19 cellular contexts compared by ENCODE assay signal in genomic region chr3:98967758-98968157, GRCh38.
"Had no signal": no experiment of that assay in that cellular context is flagged by ENCODE, and none has a peak within 500 bp of the region (broad histone marks: within the 10 kb centered on the region; RNA-seq: fewer than 3 reads in every experiment).

No MANE protein-coding gene starts in this region.

- H3K9me3 Mint-ChIP-seq: nephron; stimulated activated naive CD8-positive, alpha-beta T cell treated with anti-CD3 and anti-CD28 coated beads, Interleukin-15, Interleukin-2, amounts not matched to agents 100 ng/mL and 50 ng/mL, for 24 hours; T-helper 2 cell treated with Interferon-gamma antibody and Interleukin-4, amounts not matched to agents 5 μg/mL and 100 μg/mL, for 36 hours; type B pancreatic cell had no signal

- H3K4me3 Mint-ChIP-seq: activated CD4-positive, alpha-beta T cell treated with anti-CD3 and anti-CD28 coated beads, Interleukin-2, amount 10 ng/mL, durations not matched to agents 24 days and 14 days; nephron; stimulated activated naive CD8-positive, alpha-beta T cell treated with anti-CD3 and anti-CD28 coated beads, Interleukin-15, Interleukin-2, amounts not matched to agents 100 ng/mL and 50 ng/mL, for 24 hours; T-helper 2 cell treated with Interferon-gamma antibody and Interleukin-4, amounts not matched to agents 5 μg/mL and 100 μg/mL, for 36 hours; type B pancreatic cell had no signal

- FAIRE-seq: colon, kidney had no signal

- H3K27me3 ChIP-seq: cardiac muscle cell, right lobe of liver, spleen had no signal

- H3K27ac ChIP-seq: cardiac muscle cell, prostate gland, right lobe of liver, spleen had no signal

- H3K4me1 ChIP-seq: prostate gland, right lobe of liver, spleen had no signal

- H3K36me3 ChIP-seq: cardiac muscle cell, prostate gland, right lobe of liver, spleen had no signal

- H3K4me3 ChIP-seq: cardiac muscle cell, prostate gland, right lobe of liver, spleen had no signal

- H3K36me3 Mint-ChIP-seq: type B pancreatic cell had no signal

- H3K9me3 ChIP-seq: prostate gland, right lobe of liver, spleen had no signal

- H3K27me3 Mint-ChIP-seq: stimulated activated naive CD8-positive, alpha-beta T cell treated with anti-CD3 and anti-CD28 coated beads, Interleukin-15, Interleukin-2, amounts not matched to agents 100 ng/mL and 50 ng/mL, for 24 hours; type B pancreatic cell had no signal

- DNase-seq: activated CD4-positive, alpha-beta T cell treated with anti-CD3 and anti-CD28 coated beads, Interleukin-2, amount 10 ng/mL, durations not matched to agents 24 days and 14 days; activated CD4-positive, CD25-positive, alpha-beta regulatory T cell; activated CD8-positive, alpha-beta memory T cell treated with anti-CD3 and anti-CD28 coated beads for 24 hours; activated naive CD4-positive, alpha-beta T cell treated with Interleukin-2 at 50 U/mL for 16 hours; aorta; hippocampal formation; kidney; left ventricle myocardium superior; mesendoderm; nucleus accumbens; right lobe of liver; spleen had no signal

- H3K27ac Mint-ChIP-seq: activated CD4-positive, alpha-beta T cell treated with anti-CD3 and anti-CD28 coated beads, Interleukin-2, amount 10 ng/mL, durations not matched to agents 24 days and 14 days; nephron; stimulated activated naive CD8-positive, alpha-beta T cell treated with anti-CD3 and anti-CD28 coated beads, Interleukin-15, Interleukin-2, amounts not matched to agents 100 ng/mL and 50 ng/mL, for 24 hours; T-helper 2 cell treated with Interferon-gamma antibody and Interleukin-4, amounts not matched to agents 5 μg/mL and 100 μg/mL, for 36 hours; type B pancreatic cell had no signal
